Comparison of ENCODE assay signal across 34 cellular contexts in genomic region chr19:1054102-1055027, GRCh38. TPM values are rescaled to one million over a fixed set of nuclear protein-coding genes. Genes with fewer than 3 reads are reported as not detected.
"Had no signal": no experiment of that assay in that cellular context is flagged by ENCODE, and none has a peak within 500 bp of the region (broad histone marks: within the 10 kb centered on the region; RNA-seq: fewer than 3 reads in every experiment).

No MANE protein-coding gene starts in this region.

- FAIRE-seq: RCC 7860, TTC549 had no signal

- H3K27ac ChIP-seq: cardiac muscle cell, PC-9, SJCRH30, SK-N-MC had no signal

- ATAC-seq: activated CD8-positive, alpha-beta T cell treated with anti-CD3 and anti-CD28 coated beads for 36 hours; activated T-cell treated with anti-CD3 and anti-CD28 coated beads, Interleukin-2, amount 50 U/mL, for 72 hours; activated T-helper 17 cell treated with anti-CD3 and anti-CD28 coated beads, Interleukin-2, amount 50 U/mL, for 72 hours had no signal

- H3K36me3 ChIP-seq: SJCRH30 had no signal

- H3K4me2 ChIP-seq: PC-9 had no signal

- H3K4me1 ChIP-seq: SJCRH30 had no signal

- H2AFZ ChIP-seq: PC-9 had no signal

- H3K4me3 ChIP-seq: cardiac muscle cell, PC-9, SJCRH30, SK-N-MC had no signal

- DNase-seq: activated CD4-positive, alpha-beta T cell treated with anti-CD3 and anti-CD28 coated beads, Interleukin-2, amount 10 ng/mL, durations not matched to agents 24 days and 14 days; activated CD4-positive, alpha-beta T cell treated with anti-CD3 and anti-CD28 coated beads, Interleukin-2, amount 50 U/mL, for 4 hours; activated CD8-positive, alpha-beta T cell treated with anti-CD3 and anti-CD28 coated beads for 36 hours; activated effector memory CD4-positive, alpha-beta T cell treated with anti-CD3 and anti-CD28 coated beads, Interleukin-2, amount 50 U/mL, for 16 hours; activated naive CD4-positive, alpha-beta T cell; activated naive CD4-positive, alpha-beta T cell treated with anti-CD3 and anti-CD28 coated beads, Interleukin-2, amount 50 U/mL, for 16 hours; activated naive CD8-positive, alpha-beta T cell treated with anti-CD3 and anti-CD28 coated beads for 36 hours; activated T-cell treated with anti-CD3 and anti-CD28 coated beads, Interleukin-2, amount 50 U/mL, for 1 hour; activated T-cell treated with anti-CD3 and anti-CD28 coated beads, Interleukin-2, amount 50 U/mL, for 72 hours; amniotic stem cell; MM.1S; NCI-H1092 treated with DMSO at 0.1 percent for 48 hours; NCI-H1417; NCI-H146; NCI-H187; NCI-H2029 treated with DMSO at 0.1 percent for 48 hours; NCI-H2107; NCI-H2171; NCI-H510A; NCI-H526; NCI-H748 treated with DMSO at 0.1 percent for 48 hours; NK-92 treated with Interleukin-12 subunit alpha and Interleukin-12 subunit beta, amount 100 ng/mL, for 24 hours; PC-9; Right ventricle myocardium superior; SJCRH30 had no signal

- H3K27me3 ChIP-seq: cardiac muscle cell, SJCRH30 had no signal

RNA-seq across cellular contexts. Expression of gene RNU6-2, which starts 33.0 kb away (rescaled TPM):
- total RNA-seq: activated CD4-positive, alpha-beta T cell treated with anti-CD3 and anti-CD28 coated beads, Interleukin-2, amount 10 ng/mL, durations not matched to agents 24 days and 14 days; activated CD8-positive, alpha-beta memory T cell treated with anti-CD3 and anti-CD28 coated beads for 36 hours; activated CD8-positive, alpha-beta T cell treated with anti-CD3 and anti-CD28 coated beads for 36 hours; activated naive CD8-positive, alpha-beta T cell treated with anti-CD3 and anti-CD28 coated beads for 36 hours; activated T-cell treated with anti-CD3 and anti-CD28 coated beads, Interleukin-2, amount 50 U/mL, for 72 hours; activated T-helper 17 cell treated with anti-CD3 and anti-CD28 coated beads, Interleukin-2, amount 50 U/mL, for 72 hours; aorta; cardiac muscle cell; LHCN-M2; OCI-LY7; PC-9; Right ventricle myocardium superior; SJCRH30 had no signal
- polyA plus RNA-seq: aorta, cardiac muscle cell had no signal
